In genomic region chr9:122832194-122832593, GRCh38 we compare ENCODE assay signal across 1 cellular context.
TF ChIP-seq lines count a peak whose summit lies in the region.

No MANE protein-coding gene starts in this region.

TF ChIP-seq in K562, 482 proteins besides CTCF, POLR2A, EP300 and RAD21:
- TF ChIP-seq, protein P1, sequence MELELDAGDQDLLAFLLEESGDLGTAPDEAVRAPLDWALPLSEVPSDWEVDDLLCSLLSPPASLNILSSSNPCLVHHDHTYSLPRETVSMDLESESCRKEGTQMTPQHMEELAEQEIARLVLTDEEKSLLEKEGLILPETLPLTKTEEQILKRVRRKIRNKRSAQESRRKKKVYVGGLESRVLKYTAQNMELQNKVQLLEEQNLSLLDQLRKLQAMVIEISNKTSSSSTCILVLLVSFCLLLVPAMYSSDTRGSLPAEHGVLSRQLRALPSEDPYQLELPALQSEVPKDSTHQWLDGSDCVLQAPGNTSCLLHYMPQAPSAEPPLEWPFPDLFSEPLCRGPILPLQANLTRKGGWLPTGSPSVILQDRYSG (tag; conservative IDR thresholded peaks at IDR 0.05; ENCODE audit: low read depth), result no peak
- TF ChIP-seq SMAD4 (CRISPR knock-in tag; conservative IDR thresholded peaks at IDR 0.05), result no peak
- TF ChIP-seq BCOR (IDR thresholded peaks at IDR 0.05), result no peak
- peak; percentile 64 for TF ChIP-seq ZNF512 (tag; IDR thresholded peaks at IDR 0.05)
- TF ChIP-seq MTA2 (IDR thresholded peaks at IDR 0.05; ENCODE audit: low read depth), result no peak
- TF ChIP-seq TRIM25 (IDR thresholded peaks at IDR 0.05; ENCODE audit: borderline replicate concordance), result no peak
- TF ChIP-seq SIN3B (IDR thresholded peaks at IDR 0.05; ENCODE audit: low read depth), result no peak
